ENCODE assay signal across 8 cellular contexts in the genomic region with DNA sequence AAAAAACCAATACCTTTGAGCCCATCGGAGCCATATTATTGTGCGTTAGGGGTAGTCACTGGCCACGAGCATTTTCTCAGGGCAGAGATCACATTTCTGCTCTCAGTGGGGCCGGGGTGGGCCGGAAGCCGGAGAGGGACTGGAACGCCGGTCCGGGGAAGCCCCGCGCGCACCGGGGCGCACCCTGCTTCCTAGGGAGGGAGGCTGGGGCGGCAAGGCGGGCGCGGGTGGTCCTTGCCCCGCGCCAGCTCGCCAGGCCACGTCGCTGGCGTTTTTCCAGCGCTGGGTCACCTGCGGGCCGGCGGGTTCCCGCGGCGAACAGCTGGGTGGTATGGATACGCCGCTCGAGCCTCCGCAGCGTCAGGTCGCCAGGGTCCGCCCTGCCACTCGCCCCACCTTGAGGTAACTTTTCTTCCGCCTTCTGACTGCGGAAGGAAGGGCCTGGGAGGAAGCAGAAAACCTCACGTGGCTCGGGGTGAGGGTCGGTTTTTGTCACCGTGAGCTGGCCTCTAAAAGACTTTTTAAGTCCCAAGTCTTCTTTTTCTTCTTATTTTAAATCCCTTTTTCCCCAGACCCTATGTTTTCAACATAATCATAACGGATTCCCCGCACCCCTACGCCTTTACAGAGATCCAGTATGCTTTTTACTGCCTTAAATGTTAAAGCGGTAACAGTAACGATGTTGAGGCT. TPM values are rescaled to one million over a fixed set of nuclear protein-coding genes. Genes with fewer than 3 reads are reported as not detected.
A peak's percentile ranks its signal among the peaks of the same experiment; 100 is the strongest.
DNase-seq lines count a peak whose midpoint lies in the region; ATAC-seq, FAIRE-seq and TF ChIP-seq lines count a peak whose summit lies in the region.

No MANE protein-coding gene starts in this region.

- no peak for FAIRE-seq in urothelium cell line (lab: Jason Lieb, UNC)

- DNase-seq in AG04450 (ENCODE audit: low read depth, low spot score) (no peak), activated gamma-delta T cell (lab: John Stamatoyannopoulos, UW) (peak; percentile 73), head of caudate nucleus (peak in 34 of 42 donors; percentile 10 to 65 (median 36)), prostate gland (ENCODE audit: low spot score) (peak; percentile 59), urothelium cell line (ENCODE audit: low spot score) (peak; percentile 41)

- POLR2A ChIA-PET in AG04450 (lab: Yijun Ruan, JAX), result interaction anchor here (0.6 to 2.0 kb wide), 2 partner anchors 43 to 56 kb away, joined by 3 to 10 read pairs; no protein-coding TSS in a partner anchor

- H3K27ac ChIP-seq in AG04450 (ENCODE audit: low read depth, low read length) (peak overlapping the region; percentile 61), prostate gland (peak overlapping the region; percentile 100)

- CTCF ChIA-PET in AG04450 (lab: Charles Lee), result interaction anchor here (0.5 to 1.1 kb wide), 4 partner anchors 9 to 210 kb away, joined by 3 to 6 read pairs (median 3); no protein-coding TSS in a partner anchor

- TF ChIP-seq CTCF in AG04450 (IDR thresholded peaks at IDR 0.05; ENCODE audit: low read depth, low read length), result no peak
- peak in 1 of 4 experiments; percentile 31 for TF ChIP-seq CTCF in prostate gland (IDR thresholded peaks at IDR 0.05)

- intact Hi-C loops in head of caudate nucleus (cut with DNase I) (loop anchor here (2.0 kb wide), 1 partner anchor 57 kb away; no protein-coding TSS in a partner anchor), prostate gland (cut with DNase I) (loop anchor here (5.0 kb wide), 1 partner anchor 1719 kb away; a partner anchor contains a TSS)

- H3K9me3 ChIP-seq in AG04450 (ENCODE audit: control insufficient read depth, insufficient read depth, low read length) (peaks cover 3% of the 10 kb centered on the region; the same call in 1 of the 2 replicates), prostate gland (no peaks in the 10 kb centered on the region)

- H3K36me3 ChIP-seq in prostate gland, result no peaks in the 10 kb centered on the region

- ATAC-seq in GM18909 (IDR thresholded peaks at IDR 0.05; ENCODE audit: poor library complexity, unreplicated experiment) (peak; percentile 51), HG03135 (IDR thresholded peaks at IDR 0.05; ENCODE audit: unreplicated experiment) (peak; percentile 45)

- 3% methylated on average over 49 of the region's 50 CpGs for WGBS in prostate gland

- H3K4me1 ChIP-seq in prostate gland (replicated peaks), result peaks cover 2% of the 10 kb centered on the region

- H3K4me3 ChIP-seq in AG04450 (ENCODE audit: low read depth, low read length), result peak overlapping the region; percentile 53
- peak overlapping the region; percentile 64 to 66 for H3K4me3 ChIP-seq in prostate gland

- no peaks in the 10 kb centered on the region for H3K27me3 ChIP-seq in AG04450 (ENCODE audit: control insufficient read depth, insufficient read depth, low read length)
- H3K27me3 ChIP-seq in prostate gland (replicated peaks; ENCODE audit: insufficient read depth), result no peaks in the 10 kb centered on the region

- TF ChIP-seq POLR2A in prostate gland (IDR thresholded peaks at IDR 0.05), result peak; percentile 66

TF ChIP-seq in PFSK-1, 5 proteins besides CTCF, POLR2A, EP300 and RAD21:
- TF ChIP-seq SIN3A (IDR thresholded peaks at IDR 0.05; ENCODE audit: borderline replicate concordance, insufficient read depth, low read length) (no peak), POLR2AphosphoS5 (IDR thresholded peaks at IDR 0.05; ENCODE audit: low read depth, low read length) (peak; percentile 75), TAF1 (IDR thresholded peaks at IDR 0.05; ENCODE audit: borderline replicate concordance, insufficient read depth, low read length) (no peak)
- TF ChIP-seq, protein P1, sequence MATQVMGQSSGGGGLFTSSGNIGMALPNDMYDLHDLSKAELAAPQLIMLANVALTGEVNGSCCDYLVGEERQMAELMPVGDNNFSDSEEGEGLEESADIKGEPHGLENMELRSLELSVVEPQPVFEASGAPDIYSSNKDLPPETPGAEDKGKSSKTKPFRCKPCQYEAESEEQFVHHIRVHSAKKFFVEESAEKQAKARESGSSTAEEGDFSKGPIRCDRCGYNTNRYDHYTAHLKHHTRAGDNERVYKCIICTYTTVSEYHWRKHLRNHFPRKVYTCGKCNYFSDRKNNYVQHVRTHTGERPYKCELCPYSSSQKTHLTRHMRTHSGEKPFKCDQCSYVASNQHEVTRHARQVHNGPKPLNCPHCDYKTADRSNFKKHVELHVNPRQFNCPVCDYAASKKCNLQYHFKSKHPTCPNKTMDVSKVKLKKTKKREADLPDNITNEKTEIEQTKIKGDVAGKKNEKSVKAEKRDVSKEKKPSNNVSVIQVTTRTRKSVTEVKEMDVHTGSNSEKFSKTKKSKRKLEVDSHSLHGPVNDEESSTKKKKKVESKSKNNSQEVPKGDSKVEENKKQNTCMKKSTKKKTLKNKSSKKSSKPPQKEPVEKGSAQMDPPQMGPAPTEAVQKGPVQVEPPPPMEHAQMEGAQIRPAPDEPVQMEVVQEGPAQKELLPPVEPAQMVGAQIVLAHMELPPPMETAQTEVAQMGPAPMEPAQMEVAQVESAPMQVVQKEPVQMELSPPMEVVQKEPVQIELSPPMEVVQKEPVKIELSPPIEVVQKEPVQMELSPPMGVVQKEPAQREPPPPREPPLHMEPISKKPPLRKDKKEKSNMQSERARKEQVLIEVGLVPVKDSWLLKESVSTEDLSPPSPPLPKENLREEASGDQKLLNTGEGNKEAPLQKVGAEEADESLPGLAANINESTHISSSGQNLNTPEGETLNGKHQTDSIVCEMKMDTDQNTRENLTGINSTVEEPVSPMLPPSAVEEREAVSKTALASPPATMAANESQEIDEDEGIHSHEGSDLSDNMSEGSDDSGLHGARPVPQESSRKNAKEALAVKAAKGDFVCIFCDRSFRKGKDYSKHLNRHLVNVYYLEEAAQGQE (IDR thresholded peaks at IDR 0.05; ENCODE audit: insufficient read depth in 1 of 2, low read depth in 2 of 2, low read length in 2 of 2), result 0 out of 4 replicates have a peak, but pooled peaks of 1 of the 2 experiments have one; percentile 6
TF ChIP-seq in PFSK-1: peak in this region for 2.

RNA-seq across cellular contexts. Expression of a gene that starts 2.7 kb away (rescaled TPM):
- polyA plus RNA-seq in AG04450 (2011; rRNA removed), result 24,076 and 25,115 TPM in 2 replicates
- 13,404 and 14,510 TPM in 2 replicates for polyA minus RNA-seq in AG04450 (2011; rRNA and poly(A)+ RNA removed)
- polyA plus RNA-seq in PFSK-1 (2012; ENCODE audit: insufficient read length, low read depth), result 12,894 TPM
- total RNA-seq in prostate gland, result over 10,000 TPM in 1 of 2 donors, 1,000 to 10,000 TPM in 1; 6,474 to 10,301 TPM
